In the genomic region with DNA sequence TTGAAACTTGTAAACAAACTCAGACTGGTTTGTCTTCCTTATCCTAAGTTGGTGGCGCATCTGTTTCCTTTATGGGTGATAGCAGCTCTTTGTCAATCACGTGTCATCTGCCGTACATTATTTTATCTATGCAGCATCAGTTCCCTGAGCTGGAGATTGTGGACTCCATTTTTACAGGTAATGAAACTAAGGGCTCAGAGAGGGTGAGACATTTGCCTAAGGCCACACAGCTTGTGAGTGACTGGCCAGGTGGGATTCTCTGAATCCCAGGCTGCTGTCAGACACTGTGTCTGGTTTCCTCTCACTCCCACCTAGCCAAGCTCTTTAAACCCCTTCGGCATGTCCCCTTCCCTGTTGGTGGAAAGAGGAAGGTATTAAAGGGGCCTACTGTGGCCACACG, we compare ENCODE assay signal across 24 cellular contexts. TPM values are rescaled to one million over a fixed set of nuclear protein-coding genes. Genes with fewer than 3 reads are reported as not detected.
"Had no signal": no experiment of that assay in that cellular context is flagged by ENCODE, and none has a peak within 500 bp of the region (broad histone marks: within the 10 kb centered on the region; RNA-seq: fewer than 3 reads in every experiment).

No MANE protein-coding gene starts in this region.

- FAIRE-seq: frontal cortex had no signal

- H3K4me3 ChIP-seq: left ventricle myocardium inferior, thyroid gland had no signal

- H3K4me1 ChIP-seq: thyroid gland had no signal

- H3K36me3 Mint-ChIP-seq: natural killer cell had no signal

- H3K9me3 Mint-ChIP-seq: activated CD4-positive, alpha-beta memory T cell treated with anti-CD3 and anti-CD28 coated beads for 36 hours; dendritic cell treated with granulocyte-macrophage colony-stimulating factor and Interleukin-4, amounts not matched to agents 40 ng/mL and 50 ng/mL, for 4 days; natural killer cell had no signal

- H3K27ac Mint-ChIP-seq: activated CD4-positive, alpha-beta memory T cell treated with anti-CD3 and anti-CD28 coated beads for 36 hours; activated naive CD4-positive, alpha-beta T cell treated with anti-CD3 and anti-CD28 coated beads, Interleukin-2, amount 10 ng/mL, durations not matched to agents 7 days and 5 days; brain; dendritic cell treated with granulocyte-macrophage colony-stimulating factor and Interleukin-4, amounts not matched to agents 40 ng/mL and 50 ng/mL, for 4 days; mesothelial cell of epicardium; natural killer cell; progenitor cell of endocrine pancreas; T-helper 17 cell had no signal

- H3K4me3 Mint-ChIP-seq: activated CD4-positive, alpha-beta memory T cell treated with anti-CD3 and anti-CD28 coated beads for 36 hours; activated naive CD4-positive, alpha-beta T cell treated with anti-CD3 and anti-CD28 coated beads, Interleukin-2, amount 10 ng/mL, durations not matched to agents 7 days and 5 days; brain; dendritic cell treated with granulocyte-macrophage colony-stimulating factor and Interleukin-4, amounts not matched to agents 40 ng/mL and 50 ng/mL, for 4 days; mesothelial cell of epicardium; natural killer cell; T-helper 17 cell had no signal

- H3K36me3 ChIP-seq: thyroid gland had no signal

- H3K4me1 Mint-ChIP-seq: mesothelial cell of epicardium had no signal

- H3K27ac ChIP-seq: left ventricle myocardium inferior, thyroid gland had no signal

- DNase-seq: activated CD4-positive, alpha-beta memory T cell treated with anti-CD3 and anti-CD28 coated beads for 36 hours; activated CD4-positive, alpha-beta T cell treated with anti-CD3 and anti-CD28 coated beads for 48 hours; activated effector memory CD4-positive, alpha-beta T cell treated with Interleukin-2 at 50 U/mL for 16 hours; activated naive CD4-positive, alpha-beta T cell treated with anti-CD3 and anti-CD28 coated beads, Interleukin-2, amount 10 ng/mL, durations not matched to agents 7 days and 5 days; activated T-cell treated with anti-CD3 and anti-CD28 coated beads, Interleukin-2, amount 50 U/mL, for 48 hours; aorta; effector CD4-positive, alpha-beta T cell; hippocampal formation; kidney glomerular epithelial cell; left ventricle myocardium inferior; natural killer cell; retina; stimulated activated CD4-positive, alpha-beta T cell treated with anti-CD3 and anti-CD28 coated beads, Interleukin-2, amount 100 ng/mL, for 48 hours; stimulated activated CD8-positive, alpha-beta memory T cell treated with anti-CD3 and anti-CD28 coated beads, Interleukin-4, amount 100 ng/mL, for 48 hours; stimulated activated naive CD8-positive, alpha-beta T cell treated with anti-CD3 and anti-CD28 coated beads, Interleukin-15, Interleukin-2, amounts not matched to agents 100 U/mL and 50 U/mL, for 24 hours; substantia nigra; T-helper 17 cell; thyroid gland had no signal

- H3K9me3 ChIP-seq: left ventricle myocardium inferior, thyroid gland had no signal

- H3K27me3 ChIP-seq: thyroid gland had no signal

- H3K27me3 Mint-ChIP-seq: activated CD4-positive, alpha-beta memory T cell treated with anti-CD3 and anti-CD28 coated beads for 36 hours; activated naive CD4-positive, alpha-beta T cell treated with anti-CD3 and anti-CD28 coated beads, Interleukin-2, amount 10 ng/mL, durations not matched to agents 7 days and 5 days; brain; dendritic cell treated with granulocyte-macrophage colony-stimulating factor and Interleukin-4, amounts not matched to agents 40 ng/mL and 50 ng/mL, for 4 days; progenitor cell of endocrine pancreas; T-helper 17 cell had no signal

- ATAC-seq: esophagus mucosa; natural killer cell; stimulated activated naive CD8-positive, alpha-beta T cell treated with anti-CD3 and anti-CD28 coated beads, Interleukin-15, Interleukin-2, amounts not matched to agents 100 U/mL and 50 U/mL, for 24 hours; T-helper 17 cell had no signal

RNA-seq across cellular contexts. Expression of gene CLCN4, which starts 41.7 kb away (rescaled TPM):
- total RNA-seq: activated CD4-positive, alpha-beta memory T cell treated with anti-CD3 and anti-CD28 coated beads for 36 hours had no signal
